In the genomic region with DNA sequence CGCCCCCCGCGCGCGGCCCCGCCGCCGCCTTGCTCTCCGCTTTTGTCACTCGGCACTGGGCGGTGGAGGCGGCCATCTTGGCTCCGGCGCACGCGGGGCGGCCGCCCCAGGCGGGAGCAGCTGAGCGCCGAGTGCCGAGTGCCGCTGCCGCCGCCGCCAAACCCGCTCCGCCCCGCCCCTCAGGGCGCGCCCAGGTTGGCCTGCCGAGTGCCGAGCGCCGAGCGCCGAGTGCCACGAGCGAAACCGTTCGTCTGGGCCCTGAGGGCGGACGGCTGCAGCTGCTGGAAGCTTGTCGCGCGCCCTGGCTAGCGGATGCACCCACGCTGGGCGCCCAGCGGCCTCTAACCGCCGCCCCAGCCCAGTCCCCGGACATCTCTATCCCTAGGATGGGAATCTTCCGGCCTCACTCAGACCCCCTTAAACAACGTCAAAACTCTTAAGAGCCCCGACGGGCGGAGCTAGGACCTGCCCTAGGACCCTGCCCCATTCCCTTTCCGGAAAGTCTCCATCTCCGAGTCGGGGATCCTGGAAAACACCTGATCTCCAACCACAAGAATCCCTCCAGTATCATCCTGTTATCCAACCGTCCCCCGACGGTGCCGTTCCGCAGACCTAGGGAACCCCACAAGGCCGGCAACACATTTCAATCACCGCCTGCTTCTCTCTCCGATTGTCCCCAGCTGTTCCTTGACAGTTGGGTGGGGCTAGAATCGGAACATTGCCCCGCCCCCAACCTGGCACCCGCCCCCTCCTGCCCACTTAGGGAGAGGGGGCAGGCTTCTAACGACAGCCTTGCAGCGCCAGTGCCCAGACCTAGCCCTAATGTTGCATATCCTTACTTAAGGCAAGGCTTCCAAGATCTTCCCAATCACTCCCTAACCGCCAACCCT, we compare ENCODE assay signal across 1 cellular context.
TF ChIP-seq lines count a peak whose summit lies in the region.

No MANE protein-coding gene starts in this region.

TF ChIP-seq in H1, 55 proteins besides CTCF, POLR2A, EP300 and RAD21:
- TF ChIP-seq KDM4A (IDR thresholded peaks at IDR 0.05; ENCODE audit: low read depth, low read length, severe bottlenecking) (peak; percentile 74), SIN3A (conservative IDR thresholded peaks at IDR 0.05 in 1 of 2, IDR thresholded peaks at IDR 0.05 in 1 of 2; ENCODE audit: low read depth in 1 of 2, low read length in 2 of 2) (peak; percentile 83 to 95; a peak in 3 of 4 replicates), TAF1 (IDR thresholded peaks at IDR 0.05; ENCODE audit: low read depth, low read length) (peak; percentile 84), TAF7 (optimal IDR thresholded peaks at IDR 0.05; ENCODE audit: borderline replicate concordance, low read depth, low read length) (peak; percentile 59), HDAC6 (IDR thresholded peaks at IDR 0.05; ENCODE audit: low read depth, low read length) (no peak), SAP30 (IDR thresholded peaks at IDR 0.05; ENCODE audit: insufficient read depth, insufficient replicate concordance, low read length) (peak; percentile 99), POLR2AphosphoS5 (IDR thresholded peaks at IDR 0.05; ENCODE audit: low read depth, low read length) (peak; percentile 12; the same call in 1 of the 2 replicates), JUND (IDR thresholded peaks at IDR 0.05; ENCODE audit: low read length) (no peak), SRF (IDR thresholded peaks at IDR 0.05; ENCODE audit: low read depth, low read length) (peak; percentile 97), FOSL1 (IDR thresholded peaks at IDR 0.05; ENCODE audit: insufficient read depth, low read depth, low read length) (peak; percentile 6; the same call in 1 of the 2 replicates), PHF8 (conservative IDR thresholded peaks at IDR 0.05; ENCODE audit: low read depth, low read length) (peak; percentile 21; the same call in 1 of the 2 replicates), CREB1 (IDR thresholded peaks at IDR 0.05) (0 out of 2 replicates have a peak, but pooled peaks have one; percentile 36), RBBP5 (IDR thresholded peaks at IDR 0.05; ENCODE audit: borderline replicate concordance, low read depth, low read length) (peak; percentile 58), YY1 (IDR thresholded peaks at IDR 0.05; ENCODE audit: low read depth, low read length) (peak; percentile 95), NANOG (IDR thresholded peaks at IDR 0.05; ENCODE audit: insufficient read depth, low read depth, low read length, poor library complexity, severe bottlenecking) (no peak), SIX5 (IDR thresholded peaks at IDR 0.05; ENCODE audit: low read depth, low read length) (no peak), CTBP2 (IDR thresholded peaks at IDR 0.05; ENCODE audit: borderline replicate concordance, insufficient read depth, insufficient read length, low read length) (no peak), CEBPB (IDR thresholded peaks at IDR 0.05; ENCODE audit: low read depth, low read length) (no peak), EZH2 (IDR thresholded peaks at IDR 0.05; ENCODE audit: low read depth, low read length, severe bottlenecking) (no peak), ASH2L (IDR thresholded peaks at IDR 0.05; ENCODE audit: low read length) (peak; percentile 64), SP4 (IDR thresholded peaks at IDR 0.05; ENCODE audit: low read length) (peak; percentile 54; the same call in 1 of the 2 replicates), GTF2F1 (IDR thresholded peaks at IDR 0.05; ENCODE audit: borderline replicate concordance, low read depth, low read length) (no peak), KDM5A (IDR thresholded peaks at IDR 0.05; ENCODE audit: low read length) (0 out of 2 replicates have a peak, but pooled peaks have one; percentile 11), JUN (IDR thresholded peaks at IDR 0.05; ENCODE audit: low read depth, low read length) (no peak), TCF12 (IDR thresholded peaks at IDR 0.05; ENCODE audit: low read depth, low read length) (0 out of 2 replicates have a peak, but pooled peaks have one; percentile 14), TBP (IDR thresholded peaks at IDR 0.05; ENCODE audit: low read depth, low read length) (peak; percentile 49; the same call in 1 of the 2 replicates), HDAC2 (IDR thresholded peaks at IDR 0.05; ENCODE audit: borderline replicate concordance in 1 of 2, low read depth in 2 of 2, low read length in 2 of 2) (peak; percentile 45 to 97; a peak in 2 of 4 replicates)
- TF ChIP-seq, protein P1, sequence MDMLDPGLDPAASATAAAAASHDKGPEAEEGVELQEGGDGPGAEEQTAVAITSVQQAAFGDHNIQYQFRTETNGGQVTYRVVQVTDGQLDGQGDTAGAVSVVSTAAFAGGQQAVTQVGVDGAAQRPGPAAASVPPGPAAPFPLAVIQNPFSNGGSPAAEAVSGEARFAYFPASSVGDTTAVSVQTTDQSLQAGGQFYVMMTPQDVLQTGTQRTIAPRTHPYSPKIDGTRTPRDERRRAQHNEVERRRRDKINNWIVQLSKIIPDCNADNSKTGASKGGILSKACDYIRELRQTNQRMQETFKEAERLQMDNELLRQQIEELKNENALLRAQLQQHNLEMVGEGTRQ (IDR thresholded peaks at IDR 0.05; ENCODE audit: low read length): no peak
- TF ChIP-seq, protein P2, sequence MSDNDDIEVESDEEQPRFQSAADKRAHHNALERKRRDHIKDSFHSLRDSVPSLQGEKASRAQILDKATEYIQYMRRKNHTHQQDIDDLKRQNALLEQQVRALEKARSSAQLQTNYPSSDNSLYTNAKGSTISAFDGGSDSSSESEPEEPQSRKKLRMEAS (IDR thresholded peaks at IDR 0.05): peak; percentile 82
